17 cellular contexts compared by ENCODE assay signal in genomic region chr5:107100121-107100520, GRCh38.
DNase-seq lines count a peak whose midpoint lies in the region; ATAC-seq and TF ChIP-seq lines count a peak whose summit lies in the region.
"Had no signal": no experiment of that assay in that cellular context is flagged by ENCODE, and none has a peak within 500 bp of the region (broad histone marks: within the 10 kb centered on the region; RNA-seq: fewer than 3 reads in every experiment).

No MANE protein-coding gene starts in this region.

- BruUV-seq in Calu3 (replicated peaks; lab: Mats Ljungman, UMichigan), result no TSS peak

- TF ChIP-seq CTCF in Calu3 (IDR thresholded peaks at IDR 0.05; ENCODE audit: unreplicated experiment), result no peak
- TF ChIP-seq CTCF in retinal pigment epithelial cell (conservative IDR thresholded peaks at IDR 0.05; ENCODE audit: low read depth, low read length), result no peak
- no peak for TF ChIP-seq CTCF in foreskin keratinocyte (conservative IDR thresholded peaks at IDR 0.05)
- no peak for TF ChIP-seq CTCF in right atrium auricular region (IDR thresholded peaks at IDR 0.05)

- H3K27me3 ChIP-seq in foreskin keratinocyte (no peaks in the 10 kb centered on the region), right atrium auricular region (no peaks in the 10 kb centered on the region)
- H3K27me3 ChIP-seq: BLaER1 treated with 17β-estradiol and CSF1 and Interleukin-3, amounts not matched to agents 10 nM and 100 nM had no signal

- CTCF ChIA-PET in Calu3 (lab: Charles Lee), result no interaction called here

- H3K36me3 ChIP-seq in right atrium auricular region, result no peaks in the 10 kb centered on the region
- H3K36me3 ChIP-seq: BLaER1 treated with 17β-estradiol and CSF1 and Interleukin-3, amounts not matched to agents 10 nM and 100 nM had no signal

- H3K27me3 Mint-ChIP-seq in Calu3 (ENCODE audit: unreplicated experiment), result no peaks in the 10 kb centered on the region
- H3K27me3 Mint-ChIP-seq: B cell had no signal

- DNase-seq in Calu3 (no peak), amniotic epithelial cell (ENCODE audit: low read depth) (peak; percentile 32), iris pigment epithelial cell (ENCODE audit: low read depth) (peak; percentile 20), retinal pigment epithelial cell (ENCODE audit: low read depth) (peak; percentile 59), superior temporal gyrus (ENCODE audit: extremely low spot score) (no peak), foreskin keratinocyte (no peak), right atrium auricular region (ENCODE audit: low spot score) (no peak), NCI-H1930 (lab: John Stamatoyannopoulos, UW) (no peak)
- DNase-seq: 8988T; CD8-positive, alpha-beta T cell; DMS 273 treated with DMSO at 0.1 percent for 48 hours; HFFc6; IMR-90 had no signal

- H3K27ac ChIP-seq in foreskin keratinocyte (no peak overlapping the region), right atrium auricular region (no peak overlapping the region)
- H3K27ac ChIP-seq: BLaER1 treated with 17β-estradiol and CSF1 and Interleukin-3, amounts not matched to agents 10 nM and 100 nM had no signal

- H3K27ac Mint-ChIP-seq in Calu3 (ENCODE audit: unreplicated experiment), result peak overlapping the region; percentile 58
- H3K27ac Mint-ChIP-seq: B cell; CD8-positive, alpha-beta T cell; GM23338; HFFc6 had no signal

- no peaks in the 10 kb centered on the region for H3K36me3 Mint-ChIP-seq in Calu3 (ENCODE audit: insufficient read depth, unreplicated experiment)
- H3K36me3 Mint-ChIP-seq: CD8-positive, alpha-beta T cell had no signal

- no peaks in the 10 kb centered on the region for H3K9me3 Mint-ChIP-seq in Calu3 (ENCODE audit: low read depth, unreplicated experiment)

- H3K4me3 ChIP-seq in retinal pigment epithelial cell (ENCODE audit: low read length) (no peak overlapping the region), right atrium auricular region (no peak overlapping the region)
- H3K4me3 ChIP-seq: BLaER1 treated with 17β-estradiol and CSF1 and Interleukin-3, amounts not matched to agents 10 nM and 100 nM; GM23338 had no signal

- no peak for ATAC-seq in foreskin keratinocyte
- ATAC-seq: CD8-positive, alpha-beta T cell; GM23338; HCT116 had no signal

- intact Hi-C loops in Calu3 (cut with micrococcal nuclease; ENCODE audit: unreplicated experiment), result loop anchor here (5.0 to 10.0 kb wide), 4 partner anchors 252 to 475 kb away; no protein-coding TSS in a partner anchor

- no peak overlapping the region for H3K4me3 Mint-ChIP-seq in Calu3 (ENCODE audit: low read depth, unreplicated experiment)
- H3K4me3 Mint-ChIP-seq: B cell; CD8-positive, alpha-beta T cell; GM23338; HFFc6 had no signal

- H3K9me3 ChIP-seq in right atrium auricular region, result peaks cover 0 to 8% of the 10 kb centered on the region in 2 donors

- H3K4me1 Mint-ChIP-seq in Calu3 (ENCODE audit: low read depth, unreplicated experiment), result peaks cover 29% of the 10 kb centered on the region
- H3K4me1 Mint-ChIP-seq: B cell had no signal

- H3K4me1 ChIP-seq in foreskin keratinocyte (no peaks in the 10 kb centered on the region), right atrium auricular region (no peaks in the 10 kb centered on the region)
- H3K4me1 ChIP-seq: BLaER1 treated with 17β-estradiol and CSF1 and Interleukin-3, amounts not matched to agents 10 nM and 100 nM had no signal

Comparison
In these comparisons a context has a peak if more than half of its experiments do, and no peak if none do; other contexts are left out.
1. DNase-seq: peak in amniotic epithelial cell (single experiment), iris pigment epithelial cell (single experiment) and retinal pigment epithelial cell (single experiment); none in Calu3 (single experiment), superior temporal gyrus (single experiment), foreskin keratinocyte (0 of 2), right atrium auricular region (single experiment) and NCI-H1930 (0 of 2).